Comparison of ENCODE assay signal across 21 cellular contexts in the genomic region with DNA sequence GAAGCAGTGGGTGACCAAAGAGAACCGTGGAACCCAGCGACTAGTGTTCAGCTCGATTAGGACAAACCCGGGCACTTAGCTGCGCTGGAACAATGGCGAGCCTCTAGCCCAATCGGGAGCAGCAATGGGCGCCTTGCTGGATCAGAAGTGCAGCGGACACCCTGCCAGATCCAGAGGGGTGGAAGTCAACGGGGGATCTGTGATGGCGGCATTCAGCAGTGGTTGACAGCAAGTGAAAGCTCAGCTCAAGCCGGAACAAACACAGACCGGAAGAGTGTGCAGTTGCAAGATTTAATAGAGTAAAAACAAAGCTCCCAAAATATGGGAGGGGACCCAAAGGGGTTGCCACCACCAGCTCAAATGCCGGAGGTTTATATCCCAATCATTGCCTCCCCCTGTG.
"Had no signal": no experiment of that assay in that cellular context is flagged by ENCODE, and none has a peak within 500 bp of the region (broad histone marks: within the 10 kb centered on the region; RNA-seq: fewer than 3 reads in every experiment).

No MANE protein-coding gene starts in this region.

- H3K4me1 Mint-ChIP-seq: activated naive CD4-positive, alpha-beta T cell treated with anti-CD3 and anti-CD28 coated beads, Interleukin-2, amount 10 ng/mL, durations not matched to agents 7 days and 5 days; activated naive CD8-positive, alpha-beta T cell treated with anti-CD3 and anti-CD28 coated beads, Interleukin-2, amount 50 U/mL, for 24 hours; naive B cell; neural crest cell had no signal

- H3K27ac Mint-ChIP-seq: activated naive CD4-positive, alpha-beta T cell treated with anti-CD3 and anti-CD28 coated beads, Interleukin-2, amount 10 ng/mL, durations not matched to agents 7 days and 5 days; activated naive CD8-positive, alpha-beta T cell treated with anti-CD3 and anti-CD28 coated beads, Interleukin-2, amount 50 U/mL, for 24 hours; naive B cell; stimulated activated naive CD8-positive, alpha-beta T cell treated with anti-CD3 and anti-CD28 coated beads, Interleukin-15, Interleukin-2, amounts not matched to agents 100 ng/mL and 50 ng/mL, for 24 hours had no signal

- ATAC-seq: activated CD4-positive, CD25-positive, alpha-beta regulatory T cell treated with anti-CD3 and anti-CD28 coated beads, Interleukin-2, amount 50 U/mL, for 24 hours; activated naive CD8-positive, alpha-beta T cell treated with anti-CD3 and anti-CD28 coated beads, Interleukin-2, amount 50 U/mL, for 24 hours; activated T-cell treated with anti-CD3 and anti-CD28 coated beads, Interleukin-2, amount 50 U/mL, for 4 hours; foreskin keratinocyte; left cardiac atrium; mucosa of descending colon had no signal

- H3K27me3 Mint-ChIP-seq: activated naive CD4-positive, alpha-beta T cell treated with anti-CD3 and anti-CD28 coated beads, Interleukin-2, amount 10 ng/mL, durations not matched to agents 7 days and 5 days; activated naive CD8-positive, alpha-beta T cell treated with anti-CD3 and anti-CD28 coated beads, Interleukin-2, amount 50 U/mL, for 24 hours; naive B cell; stimulated activated naive CD8-positive, alpha-beta T cell treated with anti-CD3 and anti-CD28 coated beads, Interleukin-15, Interleukin-2, amounts not matched to agents 100 ng/mL and 50 ng/mL, for 24 hours had no signal

- H3K4me3 Mint-ChIP-seq: activated naive CD4-positive, alpha-beta T cell treated with anti-CD3 and anti-CD28 coated beads, Interleukin-2, amount 10 ng/mL, durations not matched to agents 7 days and 5 days; activated naive CD8-positive, alpha-beta T cell treated with anti-CD3 and anti-CD28 coated beads, Interleukin-2, amount 50 U/mL, for 24 hours; activated T-cell treated with anti-CD3 and anti-CD28 coated beads, Interleukin-2, amount 50 U/mL, for 4 hours; naive B cell; neural crest cell; stimulated activated naive CD8-positive, alpha-beta T cell treated with anti-CD3 and anti-CD28 coated beads, Interleukin-15, Interleukin-2, amounts not matched to agents 100 ng/mL and 50 ng/mL, for 24 hours had no signal

- H3K36me3 Mint-ChIP-seq: activated naive CD4-positive, alpha-beta T cell treated with anti-CD3 and anti-CD28 coated beads, Interleukin-2, amount 10 ng/mL, durations not matched to agents 7 days and 5 days; naive B cell had no signal

- H3K4me3 ChIP-seq: hepatocyte, mucosa of descending colon, prostate gland, right atrium auricular region, tibial nerve had no signal

- DNase-seq: activated CD4-positive, alpha-beta T cell treated with anti-CD3 and anti-CD28 coated beads, Interleukin-2, amount 50 U/mL, for 1 hour; activated CD8-positive, alpha-beta memory T cell treated with anti-CD3 and anti-CD28 coated beads, Interleukin-2, amount 50 U/mL, for 4 hours; activated effector memory CD4-positive, alpha-beta T cell treated with Interleukin-2 at 50 U/mL for 16 hours; activated naive CD4-positive, alpha-beta T cell treated with anti-CD3 and anti-CD28 coated beads, Interleukin-2, amount 10 ng/mL, durations not matched to agents 7 days and 5 days; activated naive CD8-positive, alpha-beta T cell treated with anti-CD3 and anti-CD28 coated beads, Interleukin-2, amount 50 U/mL, for 24 hours; activated T-cell treated with anti-CD3 and anti-CD28 coated beads, Interleukin-2, amount 50 U/mL, for 4 hours; aorta; brain microvascular endothelial cell; central memory CD4-positive, alpha-beta T cell; foreskin keratinocyte; left cardiac atrium; mesenchymal stem cell; mucosa of descending colon; naive B cell had no signal
